Comparison of ENCODE assay signal across 17 cellular contexts in the genomic region with DNA sequence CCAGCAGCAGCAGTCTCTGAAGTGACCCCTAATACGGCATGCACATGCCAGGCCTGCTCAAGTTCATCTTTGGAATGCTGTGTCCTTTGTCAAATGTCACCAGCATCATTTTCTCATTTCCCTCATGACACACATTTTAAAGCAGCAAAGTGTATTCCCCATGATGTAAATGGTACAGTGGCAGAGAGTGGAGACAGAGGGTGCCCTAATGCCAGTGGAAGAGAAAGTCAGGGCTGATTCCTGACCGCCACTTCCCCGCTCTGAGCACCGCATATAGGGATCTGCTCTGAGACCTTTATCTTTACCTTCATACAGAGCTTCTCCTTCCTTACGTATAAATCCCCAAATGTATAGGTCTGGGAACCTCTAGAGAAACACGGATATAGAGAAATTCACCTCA.
"Had no signal": no experiment of that assay in that cellular context is flagged by ENCODE, and none has a peak within 500 bp of the region (broad histone marks: within the 10 kb centered on the region; RNA-seq: fewer than 3 reads in every experiment).

No MANE protein-coding gene starts in this region.

- H3K9me3 ChIP-seq: esophagus muscularis mucosa, left lung, lower lobe of right lung had no signal

- H3K27me3 ChIP-seq: dorsolateral prefrontal cortex, esophagus muscularis mucosa, heart right ventricle, left lung had no signal

- ATAC-seq: foreskin keratinocyte, left lung, left ventricle myocardium superior, lower lobe of right lung had no signal

- H3K36me3 ChIP-seq: esophagus muscularis mucosa, heart right ventricle, left lung, lower lobe of right lung had no signal

- H3K4me3 ChIP-seq: coronary artery, dorsolateral prefrontal cortex, esophagus muscularis mucosa, heart right ventricle, left lung, lower lobe of right lung had no signal

- H3K4me1 ChIP-seq: lower lobe of right lung had no signal

- H3K27ac ChIP-seq: coronary artery, dorsolateral prefrontal cortex, esophagus muscularis mucosa, foreskin keratinocyte, heart right ventricle, left lung, lower lobe of right lung had no signal

- DNase-seq: dermis blood vessel endothelial cell; dorsolateral prefrontal cortex; effector CD4-positive, alpha-beta T cell; effector memory CD4-positive, alpha-beta T cell; foreskin keratinocyte; glutamatergic neuron; head of caudate nucleus; heart right ventricle; hippocampal formation; left cardiac atrium; left lung; left ventricle myocardium superior; lower lobe of right lung; mesenchymal stem cell; midbrain had no signal
